1 cellular context compared by ENCODE assay signal in the genomic region with DNA sequence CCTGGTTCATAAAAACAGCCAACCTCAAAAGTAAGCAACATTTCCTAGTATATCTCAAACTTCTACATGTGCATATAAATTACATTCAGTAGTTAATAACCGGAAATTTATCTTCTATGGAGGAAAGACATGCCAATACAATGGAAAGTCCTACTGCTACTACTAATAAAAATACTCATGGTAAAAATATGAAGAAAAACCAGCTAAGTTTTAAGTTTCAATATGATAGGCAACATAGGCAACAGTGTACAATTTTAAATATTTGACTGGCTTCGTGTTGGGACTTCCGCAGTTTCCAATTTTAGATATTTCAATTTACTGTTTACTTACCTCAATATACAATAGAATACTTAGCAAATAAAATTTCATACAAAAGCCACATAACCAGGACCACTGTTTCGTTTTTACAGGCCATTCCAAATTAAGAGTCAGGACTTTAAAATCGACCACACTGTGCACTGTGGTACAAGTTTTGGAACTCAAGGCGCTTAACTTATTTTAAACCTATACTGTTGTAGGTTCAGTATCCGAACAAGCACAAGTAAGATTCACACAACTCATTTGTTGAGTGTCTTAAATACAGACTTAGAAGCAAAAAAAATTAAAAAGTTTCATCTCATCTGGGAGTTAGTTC.
TF ChIP-seq lines count a peak whose summit lies in the region.

No MANE protein-coding gene starts in this region.

TF ChIP-seq in SK-N-SH treated with all-trans-retinoic acid at 6 μM for 48 hours, 23 proteins besides CTCF, POLR2A, EP300 and RAD21 (continued from another document):
- TF ChIP-seq, protein P1, sequence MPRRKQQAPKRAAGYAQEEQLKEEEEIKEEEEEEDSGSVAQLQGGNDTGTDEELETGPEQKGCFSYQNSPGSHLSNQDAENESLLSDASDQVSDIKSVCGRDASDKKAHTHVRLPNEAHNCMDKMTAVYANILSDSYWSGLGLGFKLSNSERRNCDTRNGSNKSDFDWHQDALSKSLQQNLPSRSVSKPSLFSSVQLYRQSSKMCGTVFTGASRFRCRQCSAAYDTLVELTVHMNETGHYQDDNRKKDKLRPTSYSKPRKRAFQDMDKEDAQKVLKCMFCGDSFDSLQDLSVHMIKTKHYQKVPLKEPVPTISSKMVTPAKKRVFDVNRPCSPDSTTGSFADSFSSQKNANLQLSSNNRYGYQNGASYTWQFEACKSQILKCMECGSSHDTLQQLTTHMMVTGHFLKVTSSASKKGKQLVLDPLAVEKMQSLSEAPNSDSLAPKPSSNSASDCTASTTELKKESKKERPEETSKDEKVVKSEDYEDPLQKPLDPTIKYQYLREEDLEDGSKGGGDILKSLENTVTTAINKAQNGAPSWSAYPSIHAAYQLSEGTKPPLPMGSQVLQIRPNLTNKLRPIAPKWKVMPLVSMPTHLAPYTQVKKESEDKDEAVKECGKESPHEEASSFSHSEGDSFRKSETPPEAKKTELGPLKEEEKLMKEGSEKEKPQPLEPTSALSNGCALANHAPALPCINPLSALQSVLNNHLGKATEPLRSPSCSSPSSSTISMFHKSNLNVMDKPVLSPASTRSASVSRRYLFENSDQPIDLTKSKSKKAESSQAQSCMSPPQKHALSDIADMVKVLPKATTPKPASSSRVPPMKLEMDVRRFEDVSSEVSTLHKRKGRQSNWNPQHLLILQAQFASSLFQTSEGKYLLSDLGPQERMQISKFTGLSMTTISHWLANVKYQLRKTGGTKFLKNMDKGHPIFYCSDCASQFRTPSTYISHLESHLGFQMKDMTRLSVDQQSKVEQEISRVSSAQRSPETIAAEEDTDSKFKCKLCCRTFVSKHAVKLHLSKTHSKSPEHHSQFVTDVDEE (CRISPR knock-in tag; IDR thresholded peaks at IDR 0.05): no peak
- TF ChIP-seq, protein P2, sequence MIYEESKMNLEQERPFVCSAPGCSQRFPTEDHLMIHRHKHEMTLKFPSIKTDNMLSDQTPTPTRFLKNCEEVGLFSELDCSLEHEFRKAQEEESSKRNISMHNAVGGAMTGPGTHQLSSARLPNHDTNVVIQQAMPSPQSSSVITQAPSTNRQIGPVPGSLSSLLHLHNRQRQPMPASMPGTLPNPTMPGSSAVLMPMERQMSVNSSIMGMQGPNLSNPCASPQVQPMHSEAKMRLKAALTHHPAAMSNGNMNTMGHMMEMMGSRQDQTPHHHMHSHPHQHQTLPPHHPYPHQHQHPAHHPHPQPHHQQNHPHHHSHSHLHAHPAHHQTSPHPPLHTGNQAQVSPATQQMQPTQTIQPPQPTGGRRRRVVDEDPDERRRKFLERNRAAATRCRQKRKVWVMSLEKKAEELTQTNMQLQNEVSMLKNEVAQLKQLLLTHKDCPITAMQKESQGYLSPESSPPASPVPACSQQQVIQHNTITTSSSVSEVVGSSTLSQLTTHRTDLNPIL (CRISPR knock-in tag; IDR thresholded peaks at IDR 0.05; ENCODE audit: low read depth): no peak
- TF ChIP-seq ISL1 (CRISPR knock-in tag; IDR thresholded peaks at IDR 0.05) (no peak), ZNF70 (CRISPR knock-in tag; IDR thresholded peaks at IDR 0.05) (no peak)
- TF ChIP-seq, protein P3, sequence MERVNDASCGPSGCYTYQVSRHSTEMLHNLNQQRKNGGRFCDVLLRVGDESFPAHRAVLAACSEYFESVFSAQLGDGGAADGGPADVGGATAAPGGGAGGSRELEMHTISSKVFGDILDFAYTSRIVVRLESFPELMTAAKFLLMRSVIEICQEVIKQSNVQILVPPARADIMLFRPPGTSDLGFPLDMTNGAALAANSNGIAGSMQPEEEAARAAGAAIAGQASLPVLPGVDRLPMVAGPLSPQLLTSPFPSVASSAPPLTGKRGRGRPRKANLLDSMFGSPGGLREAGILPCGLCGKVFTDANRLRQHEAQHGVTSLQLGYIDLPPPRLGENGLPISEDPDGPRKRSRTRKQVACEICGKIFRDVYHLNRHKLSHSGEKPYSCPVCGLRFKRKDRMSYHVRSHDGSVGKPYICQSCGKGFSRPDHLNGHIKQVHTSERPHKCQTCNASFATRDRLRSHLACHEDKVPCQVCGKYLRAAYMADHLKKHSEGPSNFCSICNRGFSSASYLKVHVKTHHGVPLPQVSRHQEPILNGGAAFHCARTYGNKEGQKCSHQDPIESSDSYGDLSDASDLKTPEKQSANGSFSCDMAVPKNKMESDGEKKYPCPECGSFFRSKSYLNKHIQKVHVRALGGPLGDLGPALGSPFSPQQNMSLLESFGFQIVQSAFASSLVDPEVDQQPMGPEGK (CRISPR knock-in tag; IDR thresholded peaks at IDR 0.05; ENCODE audit: borderline replicate concordance): no peak
